9 cellular contexts compared by ENCODE assay signal in the genomic region with DNA sequence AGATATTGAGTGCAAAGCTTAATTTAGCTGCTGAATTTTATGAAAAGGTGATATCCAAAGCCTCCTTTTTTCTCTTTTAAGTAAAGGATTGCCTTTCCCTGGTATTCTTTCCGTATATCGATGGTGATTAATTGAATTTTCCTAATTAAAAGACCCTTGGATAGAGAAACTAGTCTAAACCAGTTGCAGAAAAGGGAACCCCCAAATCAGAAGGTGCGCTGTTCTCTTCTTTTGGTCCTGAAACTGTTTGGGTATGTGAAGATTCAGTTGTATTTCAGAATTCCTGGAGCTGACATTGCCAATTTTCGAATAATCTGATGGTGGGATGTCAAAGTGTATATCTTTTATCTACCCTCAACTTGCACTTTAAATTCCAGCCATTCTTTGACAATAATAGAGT. TPM values are rescaled to one million over a fixed set of nuclear protein-coding genes. Genes with fewer than 3 reads are reported as not detected.
A peak's percentile ranks its signal among the peaks of the same experiment; 100 is the strongest.
DNase-seq lines count a peak whose midpoint lies in the region; ATAC-seq, FAIRE-seq and TF ChIP-seq lines count a peak whose summit lies in the region.
"Had no signal": no experiment of that assay in that cellular context is flagged by ENCODE, and none has a peak within 500 bp of the region (broad histone marks: within the 10 kb centered on the region; RNA-seq: fewer than 3 reads in every experiment).

No MANE protein-coding gene starts in this region.

- FAIRE-seq in HTR-8/SVneo (lab: Jason Lieb, UNC) = no peak

- H4K20me1 ChIP-seq in PC-9 (ENCODE audit: insufficient read depth) = peaks cover 19% of the 10 kb centered on the region; the same call in 1 of the 2 replicates

- H3K27me3 ChIP-seq in PC-9 (ENCODE audit: insufficient read depth, low read depth) = no peaks in the 10 kb centered on the region

- POLR2A ChIA-PET in PC-9 (lab: Charles Lee; ENCODE audit: unreplicated experiment) = no interaction called here

- no TSS peak for BruUV-seq in PC-9 (replicated peaks; lab: Mats Ljungman, UMichigan)

- intact Hi-C loops in PC-9 (cut with micrococcal nuclease; ENCODE audit: unreplicated experiment) = loop anchor here (5.0 kb wide), 1 partner anchor 852 kb away; a partner anchor contains a TSS

- CTCF ChIA-PET in PC-9 (lab: Charles Lee) = no interaction called here

- no peaks in the 10 kb centered on the region for H3K9me3 ChIP-seq in PC-9 (ENCODE audit: insufficient read depth, low read depth)

- no peak overlapping the region for H3K27ac ChIP-seq in PC-9

- peaks cover 33% of the 10 kb centered on the region for H3K4me1 ChIP-seq in PC-9 (replicated peaks; ENCODE audit: insufficient read depth)

- TF ChIP-seq CTCF in PC-9 (conservative IDR thresholded peaks at IDR 0.05) (no peak), epithelial cell of esophagus (IDR thresholded peaks at IDR 0.05; ENCODE audit: insufficient read depth, low read depth, low read length, missing control alignments) (no peak), omental fat pad (IDR thresholded peaks at IDR 0.05) (no peak)

- H3K36me3 ChIP-seq in PC-9 (ENCODE audit: low read depth) = no peaks in the 10 kb centered on the region

- peak overlapping the region; percentile 98; the same call in 1 of the 2 replicates for H2AFZ ChIP-seq in PC-9

- ATAC-seq in omental fat pad (ENCODE audit: low FRiP score) (no peak), GM18511 (IDR thresholded peaks at IDR 0.05; ENCODE audit: unreplicated experiment) (no peak)

- H3K4me3 ChIP-seq in PC-9 (peak overlapping the region; percentile 76), epithelial cell of esophagus (ENCODE audit: low read length) (peak overlapping the region; percentile 97)

- no peaks in the 10 kb centered on the region for H3K9me2 ChIP-seq in PC-9 (ENCODE audit: insufficient read depth)

- H3K4me2 ChIP-seq in PC-9 = peak overlapping the region; percentile 95

- peak; percentile 28 for DNase-seq in ELR (ENCODE audit: low read depth)
- DNase-seq in PC-9 = no peak
- DNase-seq in epithelial cell of esophagus (ENCODE audit: low read depth) = peak; percentile 15
- DNase-seq in pons (ENCODE audit: low spot score) = peak; percentile 3
- no peak for DNase-seq in omental fat pad (ENCODE audit: low spot score)
- no peak for DNase-seq in HTR-8/SVneo (ENCODE audit: insufficient read length, low spot score)
- no peak for DNase-seq in NK-92 (lab: John Stamatoyannopoulos, UW; ENCODE audit: unreplicated experiment)

- peaks cover 70% of the 10 kb centered on the region for H3K79me2 ChIP-seq in PC-9 (ENCODE audit: low read depth)

- H3F3A ChIP-seq in PC-9 (ENCODE audit: insufficient read depth, low read depth) = peaks cover 13% of the 10 kb centered on the region; the same call in 1 of the 2 replicates

RNA-seq across cellular contexts. Expression of a gene that starts 1.9 kb away (rescaled TPM):
- total RNA-seq in PC-9 (2021) (18.3 and 20.5 TPM in 2 replicates), omental fat pad (10 to 100 TPM in 3 of 4 donors, 1 to 10 TPM in 1; 8.0 to 27.6 (median 18.7) TPM)

RNA-seq across cellular contexts. Expression of a gene that starts 23.7 kb away (rescaled TPM):
- total RNA-seq in PC-9 (2021) (not detected in 2 replicates), omental fat pad (not detected)
- total RNA-seq: cerebellum had no signal

Comparison
In these comparisons a context has a peak if more than half of its experiments do, and no peak if none do; other contexts are left out.
1. DNase-seq: peak in ELR (single experiment), epithelial cell of esophagus (single experiment) and pons (single experiment); none in PC-9 (0 of 2), omental fat pad (single experiment), HTR-8/SVneo (single experiment) and NK-92 (single experiment).